ENCODE assay signal across 21 cellular contexts in genomic region chrX:24890677-24891076, GRCh38.
A peak's percentile ranks its signal among the peaks of the same experiment; 100 is the strongest.
DNase-seq lines count a peak whose midpoint lies in the region; ATAC-seq, FAIRE-seq and TF ChIP-seq lines count a peak whose summit lies in the region.
"Had no signal": no experiment of that assay in that cellular context is flagged by ENCODE, and none has a peak within 500 bp of the region (broad histone marks: within the 10 kb centered on the region; RNA-seq: fewer than 3 reads in every experiment).

No MANE protein-coding gene starts in this region.

- TF ChIP-seq RAD21 in A549 (conservative IDR thresholded peaks at IDR 0.05 in 1 of 2, IDR thresholded peaks at IDR 0.05 in 1 of 2): no peak

- CTCF ChIA-PET in A549 (lab: Yijun Ruan, JAX): no interaction called here
- CTCF ChIA-PET in RWPE1 (lab: Yijun Ruan, JAX): no interaction called here

- peaks cover 9% of the 10 kb centered on the region; the same call in 2 of the 3 replicates for H3K9me3 ChIP-seq in A549
- H3K9me3 ChIP-seq: SK-N-SH, suprapubic skin had no signal

- no peak overlapping the region for H3K4me3 ChIP-seq in A549
- H3K4me3 ChIP-seq: suprapubic skin had no signal

- peaks cover 21% of the 10 kb centered on the region for H3K4me1 ChIP-seq in A549
- H3K4me1 ChIP-seq: suprapubic skin had no signal

- peak overlapping the region; percentile 74 to 75; a peak in 5 of 6 replicates for H3K27ac ChIP-seq in A549
- H3K27ac ChIP-seq in RWPE1: no peak overlapping the region
- H3K27ac ChIP-seq: suprapubic skin had no signal

- peak overlapping the region; percentile 60 for H3K4me2 ChIP-seq in A549
- H3K4me2 ChIP-seq: SK-N-SH had no signal

- TF ChIP-seq CTCF in A549 (IDR thresholded peaks at IDR 0.05): no peak
- no peak for TF ChIP-seq CTCF in RWPE1 (conservative IDR thresholded peaks at IDR 0.05; ENCODE audit: low read depth)
- TF ChIP-seq CTCF in D721Med (IDR thresholded peaks at IDR 0.05; ENCODE audit: insufficient read depth, missing control alignments): no peak

- WGBS in A549 (ENCODE audit: missing lambda C conversion rate): 3% methylated on average over 2 of the region's 2 CpGs

- TF ChIP-seq POLR2A in A549 (IDR thresholded peaks at IDR 0.05; ENCODE audit: low read length): no peak

- FAIRE-seq in A549 (lab: Jason Lieb, UNC) (peak; percentile 90), D721Med (lab: Jason Lieb, UNC) (no peak)
- FAIRE-seq: GM12892 had no signal

- peak in 1 of 2 experiments; percentile 54; a peak in 2 of 5 replicates for TF ChIP-seq EP300 in A549 (IDR thresholded peaks at IDR 0.05)

- ATAC-seq in A549 (peak in 1 of 2 experiments; percentile 73; a peak in 2 of 6 replicates), GM18868 (IDR thresholded peaks at IDR 0.05; ENCODE audit: unreplicated experiment) (peak; percentile 83), esophagus mucosa (peak; percentile 77), HG03442 (IDR thresholded peaks at IDR 0.05; ENCODE audit: unreplicated experiment) (no peak)
- ATAC-seq: left colon; naive thymus-derived CD8-positive, alpha-beta T cell; Panc1; sciatic nerve had no signal

- POLR2A ChIA-PET in A549 (lab: Yijun Ruan, JAX): no interaction called here
- POLR2A ChIA-PET in RWPE1 (lab: Yijun Ruan, JAX; ENCODE audit: low non-redundant PET): no interaction called here

- DNase-seq in A549 (ENCODE audit: low read depth in 1 of 2, low spot score in 1 of 2) (peak in 1 of 2 experiments; percentile 65), RWPE1 (ENCODE audit: low spot score) (peak; percentile 13), NCI-H1092 treated with DMSO at 0.1 percent for 48 hours (lab: John Stamatoyannopoulos, UW) (no peak), ureter (ENCODE audit: low spot score) (no peak), D721Med (ENCODE audit: insufficient read length, low spot score) (no peak)
- DNase-seq: activated CD4-positive, CD25-positive, alpha-beta regulatory T cell; aorta; DMS79; HCEC 1CT; left colon; naive thymus-derived CD8-positive, alpha-beta T cell; NCI-H1436; SK-N-SH; T-helper 9 cell had no signal

TF ChIP-seq in A549, 52 proteins besides CTCF, POLR2A, EP300 and RAD21:
- TF ChIP-seq JUNB (IDR thresholded peaks at IDR 0.05) (peak; percentile 49; the same call in 1 of the 2 replicates), GATA3 (IDR thresholded peaks at IDR 0.05; ENCODE audit: borderline replicate concordance) (0 out of 2 replicates have a peak, but pooled peaks have one; percentile 11), MYC (IDR thresholded peaks at IDR 0.05; ENCODE audit: borderline replicate concordance, low read length) (no peak), ATOH8 (CRISPR knock-in tag; IDR thresholded peaks at IDR 0.05; ENCODE audit: low read depth) (no peak), TP53 (CRISPR knock-in tag; IDR thresholded peaks at IDR 0.05) (no peak), ZNF302 (CRISPR knock-in tag; IDR thresholded peaks at IDR 0.05) (no peak), RNF2 (IDR thresholded peaks at IDR 0.05; ENCODE audit: borderline replicate concordance, low read depth) (no peak), CBX2 (IDR thresholded peaks at IDR 0.05; ENCODE audit: borderline replicate concordance, low read depth) (no peak), CEBPB (IDR thresholded peaks at IDR 0.05) (peak in 1 of 2 experiments; percentile 8; a peak in 1 of 4 replicates), PHF8 (IDR thresholded peaks at IDR 0.05; ENCODE audit: borderline replicate concordance, low read depth) (no peak), REST (IDR thresholded peaks at IDR 0.05) (no peak), HOXB5 (CRISPR knock-in tag; IDR thresholded peaks at IDR 0.05) (no peak), USF2 (IDR thresholded peaks at IDR 0.05) (no peak), MAFK (IDR thresholded peaks at IDR 0.05; ENCODE audit: partially characterized antibody) (peak; percentile 22), SMC3 (IDR thresholded peaks at IDR 0.05) (no peak), FOSL2 (IDR thresholded peaks at IDR 0.05) (no peak), FOSL2 (CRISPR knock-in tag; IDR thresholded peaks at IDR 0.05) (peak; percentile 77)
